In genomic region chr2:127070221-127070620, GRCh38 we compare ENCODE assay signal across 21 cellular contexts. TPM values are rescaled to one million over a fixed set of nuclear protein-coding genes. Genes with fewer than 3 reads are reported as not detected.
A peak's percentile ranks its signal among the peaks of the same experiment; 100 is the strongest.
DNase-seq lines count a peak whose midpoint lies in the region; ATAC-seq, FAIRE-seq and TF ChIP-seq lines count a peak whose summit lies in the region.
"Had no signal": no experiment of that assay in that cellular context is flagged by ENCODE, and none has a peak within 500 bp of the region (broad histone marks: within the 10 kb centered on the region; RNA-seq: fewer than 3 reads in every experiment).

No MANE protein-coding gene starts in this region.

- peaks cover 48% of the 10 kb centered on the region for H3K4me1 Mint-ChIP-seq in CD8-positive, alpha-beta T cell (ENCODE audit: low read depth)
- peaks cover 27% of the 10 kb centered on the region for H3K4me1 Mint-ChIP-seq in activated naive CD8-positive, alpha-beta T cell (ENCODE audit: low read depth)
- H3K4me1 Mint-ChIP-seq in immature natural killer cell (peaks cover 41 to 69% of the 10 kb centered on the region in 2 donors), osteocyte (ENCODE audit: unreplicated experiment) (peaks cover 47% of the 10 kb centered on the region)
- H3K4me1 Mint-ChIP-seq in stimulated activated naive B cell treated with anti-CD40 and anti-IgM and Interleukin-4, amounts not matched to agents 10 μg/mL and 1 μg/mL and 100 μg/mL, for 72 hours = peaks cover 45 to 54% of the 10 kb centered on the region in 2 donors

- H3K9me3 Mint-ChIP-seq in CD8-positive, alpha-beta T cell = no peaks in the 10 kb centered on the region
- H3K9me3 Mint-ChIP-seq in activated naive CD8-positive, alpha-beta T cell (ENCODE audit: low read depth) = no peaks in the 10 kb centered on the region
- H3K9me3 Mint-ChIP-seq in immature natural killer cell (no peaks in the 10 kb centered on the region), osteocyte (ENCODE audit: unreplicated experiment) (no peaks in the 10 kb centered on the region)
- H3K9me3 Mint-ChIP-seq in stimulated activated naive B cell treated with anti-CD40 and anti-IgM and Interleukin-4, amounts not matched to agents 10 μg/mL and 1 μg/mL and 100 μg/mL, for 72 hours = no peaks in the 10 kb centered on the region
- H3K9me3 Mint-ChIP-seq: HFFc6 had no signal

- no peaks in the 10 kb centered on the region for H3K9me3 ChIP-seq in CD8-positive, alpha-beta T cell (ENCODE audit: low read length)
- H3K9me3 ChIP-seq in small intestine (ENCODE audit: control insufficient read depth, low read depth) = no peaks in the 10 kb centered on the region

- POLR2A ChIA-PET in CD8-positive, alpha-beta T cell (lab: Charles Lee) = interaction anchor here (1.0 to 2.2 kb wide), 2 partner anchors 10 to 12 kb away, joined by 3 to 8 read pairs; no protein-coding TSS in a partner anchor

- ATAC-seq in CD8-positive, alpha-beta T cell = no peak
- no peak for ATAC-seq in stimulated activated naive B cell treated with anti-CD40 and anti-IgM and Interleukin-4, amounts not matched to agents 10 μg/mL and 1 μg/mL and 100 μg/mL, for 72 hours (replicated peaks)

- H3K27me3 ChIP-seq in CD8-positive, alpha-beta T cell (ENCODE audit: insufficient read depth, low read length) = no peaks in the 10 kb centered on the region
- H3K27me3 ChIP-seq in small intestine (ENCODE audit: control insufficient read depth in 2 of 2, insufficient read depth in 2 of 2, low read length in 2 of 2) = no peaks in the 10 kb centered on the region

- H3K36me3 Mint-ChIP-seq in CD8-positive, alpha-beta T cell = peaks cover 83% of the 10 kb centered on the region
- H3K36me3 Mint-ChIP-seq in activated naive CD8-positive, alpha-beta T cell = peaks cover 2% of the 10 kb centered on the region
- H3K36me3 Mint-ChIP-seq in immature natural killer cell (peaks cover 0 to 7% (median 0%) of the 10 kb centered on the region in 3 donors), osteocyte (ENCODE audit: unreplicated experiment) (peaks cover 22% of the 10 kb centered on the region)
- peaks cover 30 to 62% of the 10 kb centered on the region in 2 donors for H3K36me3 Mint-ChIP-seq in stimulated activated naive B cell treated with anti-CD40 and anti-IgM and Interleukin-4, amounts not matched to agents 10 μg/mL and 1 μg/mL and 100 μg/mL, for 72 hours

- H3K36me3 ChIP-seq in CD8-positive, alpha-beta T cell (ENCODE audit: insufficient read depth, low read length) = peaks cover 50% of the 10 kb centered on the region
- H3K36me3 ChIP-seq in small intestine (ENCODE audit: control insufficient read depth in 2 of 2, insufficient read depth in 2 of 2, low read length in 2 of 2) = no peaks in the 10 kb centered on the region

- no peak overlapping the region for H3K4me3 Mint-ChIP-seq in CD8-positive, alpha-beta T cell
- no peak overlapping the region for H3K4me3 Mint-ChIP-seq in activated naive CD8-positive, alpha-beta T cell
- no peak overlapping the region for H3K4me3 Mint-ChIP-seq in immature natural killer cell
- no peak overlapping the region for H3K4me3 Mint-ChIP-seq in stimulated activated naive B cell treated with anti-CD40 and anti-IgM and Interleukin-4, amounts not matched to agents 10 μg/mL and 1 μg/mL and 100 μg/mL, for 72 hours
- no peak overlapping the region for H3K4me3 Mint-ChIP-seq in osteocyte (ENCODE audit: unreplicated experiment)
- H3K4me3 Mint-ChIP-seq: HFFc6 had no signal

- peaks cover 11% of the 10 kb centered on the region for H3K4me1 ChIP-seq in CD8-positive, alpha-beta T cell (ENCODE audit: insufficient read depth, low read length)
- H3K4me1 ChIP-seq in small intestine (ENCODE audit: control insufficient read depth in 2 of 2, insufficient read depth in 1 of 2, low read depth in 1 of 2, low read length in 1 of 2) = peaks cover 0 to 2% of the 10 kb centered on the region in 2 donors

- no peaks in the 10 kb centered on the region for H3K27me3 Mint-ChIP-seq in CD8-positive, alpha-beta T cell (ENCODE audit: low read depth)
- no peaks in the 10 kb centered on the region for H3K27me3 Mint-ChIP-seq in activated naive CD8-positive, alpha-beta T cell
- H3K27me3 Mint-ChIP-seq in immature natural killer cell (ENCODE audit: low read depth in 3 of 3) (peaks cover 0 to 5% (median 0%) of the 10 kb centered on the region in 3 donors), osteocyte (ENCODE audit: unreplicated experiment) (no peaks in the 10 kb centered on the region)
- no peaks in the 10 kb centered on the region for H3K27me3 Mint-ChIP-seq in stimulated activated naive B cell treated with anti-CD40 and anti-IgM and Interleukin-4, amounts not matched to agents 10 μg/mL and 1 μg/mL and 100 μg/mL, for 72 hours

- H3K27ac Mint-ChIP-seq in CD8-positive, alpha-beta T cell = peak overlapping the region; percentile 81
- H3K27ac Mint-ChIP-seq in activated naive CD8-positive, alpha-beta T cell = peak overlapping the region; percentile 22
- H3K27ac Mint-ChIP-seq in immature natural killer cell (peak overlapping the region; percentile 24 to 88 (median 66)), osteocyte (ENCODE audit: unreplicated experiment) (no peak overlapping the region)
- H3K27ac Mint-ChIP-seq in stimulated activated naive B cell treated with anti-CD40 and anti-IgM and Interleukin-4, amounts not matched to agents 10 μg/mL and 1 μg/mL and 100 μg/mL, for 72 hours = peak overlapping the region; percentile 40
- H3K27ac Mint-ChIP-seq: HFFc6 had no signal

- CTCF ChIA-PET in CD8-positive, alpha-beta T cell (lab: Charles Lee) = interaction anchor here (0.6 to 4.2 kb wide), 5 partner anchors 9 to 127 kb away, joined by 3 to 61 read pairs (median 6); no protein-coding TSS in a partner anchor

- intact Hi-C loops in CD8-positive, alpha-beta T cell (cut with DNase I, micrococcal nuclease) = no loop called here

- H3K4me3 ChIP-seq in CD8-positive, alpha-beta T cell (ENCODE audit: low read depth, low read length) = no peak overlapping the region
- no peak overlapping the region for H3K4me3 ChIP-seq in small intestine (ENCODE audit: low read depth in 1 of 2, low read length in 2 of 2)
- H3K4me3 ChIP-seq: SK-N-MC had no signal

- no peak for DNase-seq in CD8-positive, alpha-beta T cell
- DNase-seq in immature natural killer cell (no peak), small intestine (no peak), NCI-H2171 (lab: John Stamatoyannopoulos, UW) (no peak), osteocyte (ENCODE audit: extremely low spot score, unreplicated experiment) (no peak)
- DNase-seq in stimulated activated naive B cell treated with anti-CD40 and anti-IgM and Interleukin-4, amounts not matched to agents 10 μg/mL and 1 μg/mL and 100 μg/mL, for 72 hours = no peak
- DNase-seq: ACHN, Calu3, H7, HFFc6, MV-4-11, NCI-H1694 treated with DMSO at 0.1 percent for 48 hours, NCI-H2107, NCI-H2227 treated with DMSO at 0.1 percent for 48 hours, NCI-H510A treated with DMSO at 0.1 percent for 48 hours, NCI-H774, SHP77 had no signal

- H3K27ac ChIP-seq in CD8-positive, alpha-beta T cell (ENCODE audit: low read depth, low read length) = no peak overlapping the region
- H3K27ac ChIP-seq in small intestine (ENCODE audit: low read depth in 1 of 2, low read length in 1 of 2) = no peak overlapping the region
- H3K27ac ChIP-seq: KMS-11, SK-N-MC had no signal

- 90 to 92% (median 92%) methylated on average over 11 of the region's 11 CpGs for WGBS in small intestine, 3 donors

- no peak for TF ChIP-seq CTCF in CD8-positive, alpha-beta T cell (IDR thresholded peaks at IDR 0.05)
- TF ChIP-seq CTCF in osteocyte (IDR thresholded peaks at IDR 0.05) = no peak

- FAIRE-seq in small intestine (lab: Jason Lieb, UNC) = no peak
- FAIRE-seq: GM12892 had no signal

RNA-seq across cellular contexts. Expression of gene BIN1, which starts 36.7 kb away (rescaled TPM):
- 10 to 100 TPM; 92.1 to 92.4 TPM for total RNA-seq in CD8-positive, alpha-beta T cell
- polyA plus RNA-seq in immature natural killer cell (100 to 1,000 TPM; 110 to 169 (median 167) TPM), small intestine (10 to 100 TPM in 2 of 3 donors, 1 to 10 TPM in 1; 6.7 to 40.7 (median 16.8) TPM)
- total RNA-seq in osteocyte = 101 TPM in 2 replicates
